ENCODE assay signal across 2 cellular contexts in the genomic region with DNA sequence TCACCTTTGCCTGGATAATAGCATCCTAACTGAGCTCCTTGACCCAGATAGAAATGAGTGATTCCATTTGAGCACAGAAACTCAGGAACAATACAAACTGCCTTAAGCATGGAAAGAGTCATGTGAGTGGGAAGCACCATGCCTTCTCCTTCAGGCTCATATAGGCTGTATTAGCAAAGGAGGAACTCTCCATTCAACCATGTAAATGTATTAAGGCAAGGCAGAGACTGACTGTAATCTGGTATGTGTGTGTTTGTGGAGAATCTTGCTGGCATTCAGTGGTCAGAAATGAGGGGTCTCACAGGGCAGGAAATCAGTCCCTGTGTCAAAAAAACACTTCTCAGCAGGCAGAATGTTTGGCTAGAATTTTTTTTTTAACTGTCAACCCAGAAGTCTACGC.
TF ChIP-seq lines count a peak whose summit lies in the region.

No MANE protein-coding gene starts in this region.

TF ChIP-seq in SK-N-SH, 30 proteins besides CTCF, POLR2A, EP300 and RAD21 (continued from another document):
- TF ChIP-seq FOSL2 (IDR thresholded peaks at IDR 0.05; ENCODE audit: borderline replicate concordance, low read depth) (no peak), CHD2 (IDR thresholded peaks at IDR 0.05; ENCODE audit: low read length, partially characterized antibody) (no peak), FOXJ3 (CRISPR knock-in tag; IDR thresholded peaks at IDR 0.05) (no peak), SMC3 (IDR thresholded peaks at IDR 0.05; ENCODE audit: low read depth, low read length) (no peak), MXI1 (IDR thresholded peaks at IDR 0.05; ENCODE audit: low read depth, low read length) (no peak), TCF12 (IDR thresholded peaks at IDR 0.05) (no peak)

TF ChIP-seq in SK-N-SH treated with all-trans-retinoic acid at 6 μM for 48 hours, 23 proteins besides CTCF, POLR2A, EP300 and RAD21 (continued from another document):
- TF ChIP-seq, protein P1, sequence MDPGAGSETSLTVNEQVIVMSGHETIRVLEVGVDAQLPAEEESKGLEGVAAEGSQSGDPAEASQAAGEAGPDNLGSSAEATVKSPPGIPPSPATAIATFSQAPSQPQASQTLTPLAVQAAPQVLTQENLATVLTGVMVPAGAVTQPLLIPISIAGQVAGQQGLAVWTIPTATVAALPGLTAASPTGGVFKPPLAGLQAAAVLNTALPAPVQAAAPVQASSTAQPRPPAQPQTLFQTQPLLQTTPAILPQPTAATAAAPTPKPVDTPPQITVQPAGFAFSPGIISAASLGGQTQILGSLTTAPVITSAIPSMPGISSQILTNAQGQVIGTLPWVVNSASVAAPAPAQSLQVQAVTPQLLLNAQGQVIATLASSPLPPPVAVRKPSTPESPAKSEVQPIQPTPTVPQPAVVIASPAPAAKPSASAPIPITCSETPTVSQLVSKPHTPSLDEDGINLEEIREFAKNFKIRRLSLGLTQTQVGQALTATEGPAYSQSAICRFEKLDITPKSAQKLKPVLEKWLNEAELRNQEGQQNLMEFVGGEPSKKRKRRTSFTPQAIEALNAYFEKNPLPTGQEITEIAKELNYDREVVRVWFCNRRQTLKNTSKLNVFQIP (CRISPR knock-in tag; IDR thresholded peaks at IDR 0.05; ENCODE audit: borderline replicate concordance, low read depth) = no peak
